15 cellular contexts compared by ENCODE assay signal in genomic region chr11:90738799-90739198, GRCh38.
DNase-seq lines count a peak whose midpoint lies in the region; ATAC-seq, FAIRE-seq and TF ChIP-seq lines count a peak whose summit lies in the region.
"Had no signal": no experiment of that assay in that cellular context is flagged by ENCODE, and none has a peak within 500 bp of the region (broad histone marks: within the 10 kb centered on the region; RNA-seq: fewer than 3 reads in every experiment).

No MANE protein-coding gene starts in this region.

- H3K36me3 Mint-ChIP-seq in Caco-2 (ENCODE audit: insufficient read depth, unreplicated experiment), result no peaks in the 10 kb centered on the region
- H3K36me3 Mint-ChIP-seq: CD4-positive, alpha-beta memory T cell had no signal

- TF ChIP-seq CTCF in GM12878 (IDR thresholded peaks at IDR 0.05 in 2 of 3, conservative IDR thresholded peaks at IDR 0.05 in 1 of 3; ENCODE audit: control insufficient read depth in 2 of 3, extremely low read depth in 1 of 3, insufficient read depth in 1 of 3, low read depth in 3 of 3, low read length in 3 of 3) (no peak), Caco-2 (IDR thresholded peaks at IDR 0.05; ENCODE audit: insufficient read depth in 1 of 2, low read depth in 1 of 2, low read length in 1 of 2, severe bottlenecking in 1 of 2, unreplicated experiment in 1 of 2) (no peak)

- H3K27ac Mint-ChIP-seq in Caco-2 (ENCODE audit: unreplicated experiment), result no peak overlapping the region
- H3K27ac Mint-ChIP-seq: GM23338, H9 had no signal

- WGBS in GM12878 (ENCODE audit: insufficient coverage, insufficient replicate concordance, low lambda C conversion rate, missing lambda C conversion rate), result 28% methylated on average over 1 of the region's 1 CpG

- H3K9me3 ChIP-seq in GM12878 (replicated peaks; ENCODE audit: control insufficient read depth, insufficient read depth, low read length) (no peaks in the 10 kb centered on the region), Karpas-422 (ENCODE audit: low read length) (peaks cover 67% of the 10 kb centered on the region), Caco-2 (no peaks in the 10 kb centered on the region)

- H4K20me1 ChIP-seq in GM12878 (ENCODE audit: control insufficient read depth, insufficient read depth) (no peaks in the 10 kb centered on the region), Karpas-422 (ENCODE audit: insufficient read depth, low read depth, low read length) (no peaks in the 10 kb centered on the region)

- no peak for TF ChIP-seq POLR2A in GM12878 (IDR thresholded peaks at IDR 0.05; ENCODE audit: low read depth, low read length)

- intact Hi-C loops in GM12878 (cut with micrococcal nuclease; ENCODE audit: unreplicated experiment), result no loop called here
- intact Hi-C loops in Caco-2 (cut with micrococcal nuclease; ENCODE audit: unreplicated experiment), result no loop called here

- no peak overlapping the region for H3K27ac ChIP-seq in GM12878 (ENCODE audit: control insufficient read depth, insufficient read depth)
- no peak overlapping the region for H3K27ac ChIP-seq in Karpas-422 (ENCODE audit: low read length)

- H3K27me3 Mint-ChIP-seq in Caco-2 (ENCODE audit: insufficient read depth, unreplicated experiment), result no peaks in the 10 kb centered on the region
- H3K27me3 Mint-ChIP-seq: CD4-positive, alpha-beta memory T cell had no signal

- FAIRE-seq in GM12878 (lab: Jason Lieb, UNC), result no peak
- FAIRE-seq: G401.6 had no signal

- H3K79me2 ChIP-seq in GM12878 (ENCODE audit: control insufficient read depth, insufficient read depth, low read length), result no peaks in the 10 kb centered on the region
- no peaks in the 10 kb centered on the region for H3K79me2 ChIP-seq in Karpas-422 (ENCODE audit: low read length)

- H3K9me2 ChIP-seq in Karpas-422 (replicated peaks; ENCODE audit: insufficient read depth, low read length), result no peaks in the 10 kb centered on the region

- peak; percentile 84 for ATAC-seq in GM18508 (IDR thresholded peaks at IDR 0.05; ENCODE audit: insufficient read depth, unreplicated experiment)
- ATAC-seq in HG02852 (IDR thresholded peaks at IDR 0.05; ENCODE audit: unreplicated experiment), result peak; percentile 54
- peak; percentile 83 for ATAC-seq in GM12878
- ATAC-seq: GM23338, HCT116 had no signal

- H3K9ac ChIP-seq in GM12878 (ENCODE audit: control insufficient read depth, insufficient read depth, low read length) (no peak overlapping the region), Karpas-422 (ENCODE audit: low read length) (no peak overlapping the region)

- DNase-seq in GM12878 (ENCODE audit: low read depth, low spot score) (no peak), Karpas-422 (no peak), Caco-2 (no peak), NCI-H82 treated with DMSO at 0.1 percent for 48 hours (lab: John Stamatoyannopoulos, UW; ENCODE audit: unreplicated experiment) (no peak)
- DNase-seq: C1 segment of cervical spinal cord; CD4-positive, alpha-beta memory T cell; COR-L47; DMS153; DND-41; H9 had no signal

- BruUV-seq in GM12878 (replicated peaks; lab: Mats Ljungman, UMichigan) (no TSS peak), Caco-2 (replicated peaks; lab: Mats Ljungman, UMichigan) (no TSS peak)

- SMC1A ChIA-PET in GM12878 (lab: Charles Lee; ENCODE audit: uncharacterized antibody, unreplicated experiment), result interaction anchor here (0.6 to 1.4 kb wide), 2 partner anchors 9 to 157 kb away, joined by 3 read pairs; no protein-coding TSS in a partner anchor

- in situ Hi-C loops in GM12878 (cut with MboI), result no loop called here

- H3K4me3 ChIP-seq in GM12878 (no peak overlapping the region), Karpas-422 (ENCODE audit: low read length) (no peak overlapping the region), Caco-2 (ENCODE audit: low read depth, low read length) (no peak overlapping the region)
- H3K4me3 ChIP-seq: GM23338 had no signal

- CTCF ChIA-PET in GM12878 (lab: Yijun Ruan, JAX), result no interaction called here
- CTCF ChIA-PET in Caco-2 (lab: Charles Lee), result no interaction called here

- H3K27me3 ChIP-seq in GM12878 (replicated peaks in 1 of 2; ENCODE audit: control insufficient read depth in 2 of 2, insufficient read depth in 2 of 2, low read length in 1 of 2), result no peaks in the 10 kb centered on the region
- no peaks in the 10 kb centered on the region for H3K27me3 ChIP-seq in Karpas-422 (ENCODE audit: low read length)
- H3K27me3 ChIP-seq in Caco-2 (replicated peaks; ENCODE audit: control insufficient read depth, insufficient read depth, low read length), result no peaks in the 10 kb centered on the region

- H3K4me1 ChIP-seq in GM12878 (ENCODE audit: control insufficient read depth, insufficient read depth, low read length) (no peaks in the 10 kb centered on the region), Karpas-422 (ENCODE audit: low read length) (no peaks in the 10 kb centered on the region), Caco-2 (no peaks in the 10 kb centered on the region)

- TF ChIP-seq RAD21 in GM12878 (IDR thresholded peaks at IDR 0.05; ENCODE audit: insufficient read depth, low read depth, low read length), result no peak

- H3K4me1 Mint-ChIP-seq in Caco-2 (ENCODE audit: low read depth, unreplicated experiment), result no peaks in the 10 kb centered on the region
- H3K4me1 Mint-ChIP-seq: CD4-positive, alpha-beta memory T cell had no signal

- no peak overlapping the region for H3K4me3 Mint-ChIP-seq in Caco-2 (ENCODE audit: unreplicated experiment)
- H3K4me3 Mint-ChIP-seq: CD4-positive, alpha-beta memory T cell; GM23338; H9 had no signal

- no peaks in the 10 kb centered on the region for H3K9me3 Mint-ChIP-seq in Caco-2 (ENCODE audit: unreplicated experiment)

- RAD21 ChIA-PET in GM12878 (lab: Charles Lee; ENCODE audit: unreplicated experiment), result no interaction called here

- no peak overlapping the region for H3K4me2 ChIP-seq in GM12878 (ENCODE audit: control insufficient read depth, insufficient read depth)
- no peak overlapping the region for H3K4me2 ChIP-seq in Karpas-422 (ENCODE audit: low read depth, low read length, poor library complexity, severe bottlenecking)
- H3K4me2 ChIP-seq: GM23338 had no signal

- H3K36me3 ChIP-seq in GM12878 (ENCODE audit: control insufficient read depth in 2 of 2, insufficient read depth in 2 of 2, low read length in 1 of 2) (no peaks in the 10 kb centered on the region), Karpas-422 (ENCODE audit: insufficient read depth, low read length) (no peaks in the 10 kb centered on the region), Caco-2 (ENCODE audit: control insufficient read depth, insufficient read depth, low read length) (no peaks in the 10 kb centered on the region)

- peak in 1 of 2 experiments; percentile 54; a peak in 1 of 4 replicates for TF ChIP-seq EP300 in GM12878 (IDR thresholded peaks at IDR 0.05; ENCODE audit: borderline replicate concordance in 1 of 2, control insufficient read depth in 1 of 2, low read depth in 2 of 2, low read length in 2 of 2)

- POLR2A ChIA-PET in GM12878 (lab: Charles Lee) (interaction anchor here (0.6 to 0.9 kb wide), 2 partner anchors 14 to 63 kb away, joined by 3 read pairs; no protein-coding TSS in a partner anchor), Caco-2 (lab: Charles Lee) (no interaction called here)

- H2AFZ ChIP-seq in GM12878 (ENCODE audit: control insufficient read depth, low read depth, low read length) (no peak overlapping the region), Karpas-422 (ENCODE audit: low read length) (no peak overlapping the region)
- H2AFZ ChIP-seq: GM23338 had no signal

TF ChIP-seq in GM12878, 131 proteins besides CTCF, POLR2A, EP300 and RAD21 (continues in another document):
- TF ChIP-seq IKZF1 (conservative IDR thresholded peaks at IDR 0.05) (peak; percentile 49), RB1 (IDR thresholded peaks at IDR 0.05; ENCODE audit: borderline replicate concordance) (no peak), SUZ12 (IDR thresholded peaks at IDR 0.05; ENCODE audit: unreplicated experiment) (no peak), POLR2AphosphoS2 (IDR thresholded peaks at IDR 0.05; ENCODE audit: low read depth, low read length) (no peak), BACH1 (IDR thresholded peaks at IDR 0.05; ENCODE audit: borderline replicate concordance) (peak; percentile 14; the same call in 1 of the 2 replicates), POLR2AphosphoS5 (IDR thresholded peaks at IDR 0.05; ENCODE audit: low read length) (no peak), ZNF592 (IDR thresholded peaks at IDR 0.05) (no peak), CBFB (IDR thresholded peaks at IDR 0.05; ENCODE audit: low read depth) (no peak), BRCA1 (IDR thresholded peaks at IDR 0.05; ENCODE audit: low read depth, low read length) (no peak), GATAD2B (conservative IDR thresholded peaks at IDR 0.05; ENCODE audit: low read depth) (no peak), IKZF2 (IDR thresholded peaks at IDR 0.05) (peak; percentile 60 to 75; a peak in 2 of 4 replicates)
